13 cellular contexts compared by ENCODE assay signal in the genomic region with DNA sequence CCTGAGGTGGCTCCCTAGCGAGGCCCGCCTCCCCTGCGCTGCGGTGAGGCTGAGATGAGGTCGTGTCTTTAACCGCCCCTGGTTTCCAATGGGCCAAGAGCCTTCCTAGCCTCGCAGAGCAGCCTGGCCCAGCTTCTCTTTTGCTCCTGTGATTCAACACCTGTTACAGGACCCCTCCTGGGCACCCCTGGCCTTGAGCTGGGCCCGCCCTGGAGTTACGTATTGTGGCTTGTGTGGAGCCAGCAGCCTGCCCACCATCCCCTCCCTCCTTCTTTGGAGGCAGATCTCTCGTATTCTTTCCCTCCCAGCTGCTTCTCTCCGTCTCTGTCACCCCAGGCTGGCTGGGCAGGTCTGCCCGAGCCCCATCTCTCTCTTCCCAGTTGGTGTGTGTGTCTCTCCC.
"Had no signal": no experiment of that assay in that cellular context is flagged by ENCODE, and none has a peak within 500 bp of the region (broad histone marks: within the 10 kb centered on the region; RNA-seq: fewer than 3 reads in every experiment).

No MANE protein-coding gene starts in this region.

- ATAC-seq: effector memory CD8-positive, alpha-beta T cell; gastroesophageal sphincter; left colon; naive thymus-derived CD4-positive, alpha-beta T cell had no signal

- H3K27ac ChIP-seq: epithelial cell of prostate, esophagus muscularis mucosa, gastroesophageal sphincter had no signal

- H3K9me3 ChIP-seq: esophagus muscularis mucosa, gastroesophageal sphincter had no signal

- H3K4me3 ChIP-seq: esophagus muscularis mucosa, gastroesophageal sphincter had no signal

- DNase-seq: effector memory CD8-positive, alpha-beta T cell; immature natural killer cell; left colon; mesendoderm; naive thymus-derived CD4-positive, alpha-beta T cell; nephron progenitor cell; small intestine; stimulated activated CD4-positive, alpha-beta T cell treated with anti-CD3 and anti-CD28 coated beads, Interleukin-12 subunit alpha, Interleukin-12 subunit beta, amount 100 ng/mL, for 4 hours; stimulated activated naive CD4-positive, alpha-beta T cell treated with Interleukin-2 at 50 U/mL for 16 hours; trophoblast cell had no signal

- H3K27me3 ChIP-seq: esophagus muscularis mucosa, gastroesophageal sphincter had no signal
